Comparison of ENCODE assay signal across 27 cellular contexts in genomic region chr15:50778089-50778488, GRCh38.
"Had no signal": no experiment of that assay in that cellular context is flagged by ENCODE, and none has a peak within 500 bp of the region (broad histone marks: within the 10 kb centered on the region; RNA-seq: fewer than 3 reads in every experiment).

No MANE protein-coding gene starts in this region.

- H3K9me3 ChIP-seq: breast epithelium, esophagus muscularis mucosa, heart right ventricle, left lung, mucosa of descending colon, prostate gland, right atrium auricular region, spleen, transverse colon, uterus had no signal

- H3K4me1 ChIP-seq: breast epithelium, foreskin keratinocyte, left lung, prostate gland, spleen, uterus had no signal

- H3K4me3 ChIP-seq: breast epithelium, esophagus muscularis mucosa, heart right ventricle, left lung, lung, mucosa of descending colon, prostate gland, right atrium auricular region, spleen, transverse colon, uterus had no signal

- DNase-seq: activated CD4-positive, alpha-beta memory T cell treated with anti-CD3 and anti-CD28 coated beads for 36 hours; activated CD4-positive, alpha-beta T cell treated with anti-CD3 and anti-CD28 coated beads, Interleukin-2, amount 10 ng/mL, durations not matched to agents 24 days and 14 days; activated naive CD8-positive, alpha-beta T cell treated with anti-CD3 and anti-CD28 coated beads, Interleukin-2, amount 50 U/mL, for 24 hours; activated T-cell treated with anti-CD3 and anti-CD28 coated beads, Interleukin-2, amount 50 U/mL, for 48 hours; amygdala; central memory CD4-positive, alpha-beta T cell; endodermal cell; foreskin keratinocyte; heart right ventricle; left lung; mesendoderm; mucosa of descending colon; spleen; stimulated activated naive CD4-positive, alpha-beta T cell treated with Interleukin-2 at 50 U/mL for 16 hours; SW 1271; T-helper 9 cell; transverse colon; uterus; WERI-Rb-1 had no signal

- FAIRE-seq: islet of Langerhans, TTC549 had no signal

- H3K27ac ChIP-seq: breast epithelium, esophagus muscularis mucosa, foreskin keratinocyte, heart right ventricle, left lung, prostate gland, right atrium auricular region, spleen, transverse colon, uterus, WERI-Rb-1 had no signal

- ATAC-seq: activated CD4-positive, CD25-positive, alpha-beta regulatory T cell treated with anti-CD3 and anti-CD28 coated beads, Interleukin-2, amount 50 U/mL, for 24 hours; activated naive CD8-positive, alpha-beta T cell treated with anti-CD3 and anti-CD28 coated beads, Interleukin-2, amount 50 U/mL, for 24 hours; foreskin keratinocyte; heart right ventricle; left lung; mucosa of descending colon had no signal

- H3K27me3 ChIP-seq: breast epithelium, esophagus muscularis mucosa, heart right ventricle, left lung, right atrium auricular region, spleen, transverse colon, uterus had no signal

- H3K36me3 ChIP-seq: breast epithelium, esophagus muscularis mucosa, heart right ventricle, left lung, prostate gland, right atrium auricular region, spleen, transverse colon, uterus, WERI-Rb-1 had no signal
